9 cellular contexts compared by ENCODE assay signal in genomic region chr10:131743190-131744151, GRCh38.
DNase-seq lines count a peak whose midpoint lies in the region; ATAC-seq and TF ChIP-seq lines count a peak whose summit lies in the region.
"Had no signal": no experiment of that assay in that cellular context is flagged by ENCODE, and none has a peak within 500 bp of the region (broad histone marks: within the 10 kb centered on the region; RNA-seq: fewer than 3 reads in every experiment).

No MANE protein-coding gene starts in this region.

- peak overlapping the region; percentile 95 for H3K4me2 ChIP-seq in BLaER1

- no peak for TF ChIP-seq EP300 in tibial nerve (IDR thresholded peaks at IDR 0.05)

- peak overlapping the region; percentile 76 for H3K27ac ChIP-seq in BLaER1
- H3K27ac ChIP-seq in tibial nerve = no peak overlapping the region

- H3K4me1 ChIP-seq in BLaER1 (peaks cover 75% of the 10 kb centered on the region), tibial nerve (peaks cover 0 to 13% (median 0%) of the 10 kb centered on the region in 4 donors)

- H3K9me3 ChIP-seq in BLaER1 (peaks cover 16% of the 10 kb centered on the region), tibial nerve (no peaks in the 10 kb centered on the region)

- no peaks in the 10 kb centered on the region for H4K20me1 ChIP-seq in BLaER1

- 25 to 40% methylated on average over 12 to 24 of the region's 24 CpGs for WGBS in tibial nerve, 2 donors

- H3K27ac Mint-ChIP-seq in immature natural killer cell = no peak overlapping the region

- DNase-seq in foreskin melanocyte (peak; percentile 65), tibial nerve (ENCODE audit: low spot score in 2 of 2) (no peak), DMS 273 treated with DMSO at 0.1 percent for 48 hours (lab: John Stamatoyannopoulos, UW) (no peak), immature natural killer cell (no peak), omental fat pad (ENCODE audit: low spot score) (no peak)
- DNase-seq: NCI-H446 treated with DMSO at 0.1 percent for 48 hours had no signal

- peak overlapping the region; percentile 65 for H3K9ac ChIP-seq in BLaER1

- H3K27me3 Mint-ChIP-seq in immature natural killer cell (ENCODE audit: low read depth in 3 of 3) = peaks cover 0 to 6% (median 3%) of the 10 kb centered on the region in 3 donors

- TF ChIP-seq POLR2A in tibial nerve (IDR thresholded peaks at IDR 0.05) = no peak

- H3K36me3 ChIP-seq in BLaER1 = no peaks in the 10 kb centered on the region
- no peaks in the 10 kb centered on the region for H3K36me3 ChIP-seq in tibial nerve

- H3K4me1 Mint-ChIP-seq in immature natural killer cell = no peaks in the 10 kb centered on the region

- no peak overlapping the region for H3K4me3 Mint-ChIP-seq in immature natural killer cell

- H3K36me3 Mint-ChIP-seq in immature natural killer cell = no peaks in the 10 kb centered on the region

- peaks cover 21% of the 10 kb centered on the region; the same call in 1 of the 2 replicates for H3K27me3 ChIP-seq in BLaER1
- H3K27me3 ChIP-seq in tibial nerve = no peaks in the 10 kb centered on the region

- ATAC-seq in GM21360 (IDR thresholded peaks at IDR 0.05; ENCODE audit: unreplicated experiment) (peak; percentile 73), HG03460 (IDR thresholded peaks at IDR 0.05; ENCODE audit: unreplicated experiment) (peak; percentile 72), omental fat pad (ENCODE audit: low FRiP score) (no peak)

- peaks cover 0 to under 1% (median 0%) of the 10 kb centered on the region in 6 donors for H3K9me3 Mint-ChIP-seq in immature natural killer cell

- no peak for TF ChIP-seq CTCF in tibial nerve (IDR thresholded peaks at IDR 0.05)
- TF ChIP-seq CTCF in omental fat pad (IDR thresholded peaks at IDR 0.05) = no peak

- H3K4me3 ChIP-seq in BLaER1 = peak overlapping the region; percentile 57
- no peak overlapping the region for H3K4me3 ChIP-seq in tibial nerve
